ENCODE assay signal across 33 cellular contexts in the genomic region with DNA sequence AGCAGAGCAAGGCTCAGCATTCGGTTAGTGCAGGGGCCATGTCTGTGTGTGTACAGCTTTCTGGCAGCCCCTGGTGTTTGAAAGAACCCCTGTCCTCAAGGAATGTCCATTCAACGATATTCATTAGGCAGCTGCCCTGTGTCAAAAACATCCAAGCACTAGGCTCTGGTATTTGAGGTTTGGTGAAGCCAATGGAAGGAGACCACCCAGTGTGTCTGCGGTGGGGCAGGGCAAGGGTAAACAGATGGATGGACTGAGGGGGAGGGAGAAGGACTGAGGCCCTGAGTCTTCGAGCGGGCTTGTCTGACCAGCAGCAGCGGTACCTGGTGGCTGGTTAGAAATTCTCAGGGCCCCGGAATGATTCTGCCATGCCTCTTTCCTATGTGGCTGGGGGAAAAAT.
"Had no signal": no experiment of that assay in that cellular context is flagged by ENCODE, and none has a peak within 500 bp of the region (broad histone marks: within the 10 kb centered on the region; RNA-seq: fewer than 3 reads in every experiment).

No MANE protein-coding gene starts in this region.

- H3K27ac Mint-ChIP-seq: activated B cell treated with CpG ODN at 0.5 μM for 24 hours; activated CD4-positive, alpha-beta memory T cell treated with anti-CD3 and anti-CD28 coated beads for 36 hours; activated naive CD4-positive, alpha-beta T cell treated with anti-CD3 and anti-CD28 coated beads for 36 hours; activated naive CD4-positive, alpha-beta T cell treated with anti-CD3 and anti-CD28 coated beads, Interleukin-2, amount 50 U/mL, for 72 hours; activated T-helper 1 cell treated with anti-CD3 and anti-CD28 coated beads, Interleukin-12 subunit alpha, Interleukin-12 subunit beta, Interleukin-2, Interleukin-4 antibody, amounts not matched to agents 30 ng/mL and 10 ng/mL and 1 ng/mL, durations not matched to agents 14 hours and 24 hours and 36 hours had no signal

- H3K36me3 Mint-ChIP-seq: activated CD4-positive, alpha-beta memory T cell treated with anti-CD3 and anti-CD28 coated beads for 36 hours; activated naive CD4-positive, alpha-beta T cell treated with anti-CD3 and anti-CD28 coated beads, Interleukin-2, amount 50 U/mL, for 72 hours; brain had no signal

- H3K4me1 ChIP-seq: adrenal gland had no signal

- H3K9ac ChIP-seq: KMS-11 had no signal

- ATAC-seq: activated naive CD4-positive, alpha-beta T cell treated with anti-CD3 and anti-CD28 coated beads, Interleukin-2, amount 50 U/mL, for 72 hours; activated T-cell treated with anti-CD3 and anti-CD28 coated beads, Interleukin-2, amount 50 U/mL, for 4 hours had no signal

- H3K4me3 ChIP-seq: adrenal gland, SK-N-MC had no signal

- H3K4me2 ChIP-seq: KMS-11 had no signal

- H3K9me3 ChIP-seq: adrenal gland had no signal

- FAIRE-seq: bronchial epithelial cell, TTC549 had no signal

- H3K27me3 ChIP-seq: adrenal gland had no signal

- H3K4me1 Mint-ChIP-seq: activated B cell treated with CpG ODN at 0.5 μM for 24 hours had no signal

- DNase-seq: activated B cell treated with CpG ODN at 0.5 μM for 24 hours; activated CD4-positive, alpha-beta memory T cell treated with anti-CD3 and anti-CD28 coated beads for 36 hours; activated CD4-positive, alpha-beta T cell treated with anti-CD3 and anti-CD28 coated beads for 4 hours; activated CD4-positive, alpha-beta T cell treated with anti-CD3 and anti-CD28 coated beads, Interleukin-2, amount 50 U/mL, for 1 hour; activated CD4-positive, CD25-positive, alpha-beta regulatory T cell treated with anti-CD3 and anti-CD28 coated beads, Interleukin-2, amount 50 U/mL, for 72 hours; activated CD8-positive, alpha-beta memory T cell treated with anti-CD3 and anti-CD28 coated beads, Interleukin-2, amount 50 U/mL, for 4 hours; activated gamma-delta T cell treated with Interleukin-2 at 50 U/mL for 16 hours; activated naive CD4-positive, alpha-beta T cell treated with anti-CD3 and anti-CD28 coated beads for 36 hours; activated T-cell treated with anti-CD3 and anti-CD28 coated beads for 4 hours; activated T-cell treated with anti-CD3 and anti-CD28 coated beads, Interleukin-2, amount 50 U/mL, for 4 hours; adrenal gland; caudate nucleus; cerebellar nuclear complex; MM.1S; MV-4-11; NCI-H1092; NCI-H146; NCI-H187; NCI-H2029 treated with DMSO at 0.1 percent for 48 hours; NCI-H2107; NCI-H2171; NCI-H510A; NCI-H748 treated with DMSO at 0.1 percent for 48 hours; NK-92 treated with Interleukin-12 subunit alpha and Interleukin-12 subunit beta, amount 100 ng/mL, for 24 hours; OCI-M1; Right ventricle myocardium superior had no signal

- H3K27ac ChIP-seq: adrenal gland, KMS-11 had no signal

- H3K36me3 ChIP-seq: adrenal gland had no signal

- H3K4me3 Mint-ChIP-seq: activated B cell treated with CpG ODN at 0.5 μM for 24 hours; activated CD4-positive, alpha-beta memory T cell treated with anti-CD3 and anti-CD28 coated beads for 36 hours; activated naive CD4-positive, alpha-beta T cell treated with anti-CD3 and anti-CD28 coated beads for 36 hours; activated T-cell treated with anti-CD3 and anti-CD28 coated beads, Interleukin-2, amount 50 U/mL, for 4 hours; activated T-helper 1 cell treated with anti-CD3 and anti-CD28 coated beads, Interleukin-12 subunit alpha, Interleukin-12 subunit beta, Interleukin-2, Interleukin-4 antibody, amounts not matched to agents 30 ng/mL and 10 ng/mL and 1 ng/mL, durations not matched to agents 14 hours and 24 hours and 36 hours; brain had no signal

- H3K9me3 Mint-ChIP-seq: activated B cell treated with CpG ODN at 0.5 μM for 24 hours; activated CD4-positive, alpha-beta memory T cell treated with anti-CD3 and anti-CD28 coated beads for 36 hours; activated naive CD4-positive, alpha-beta T cell treated with anti-CD3 and anti-CD28 coated beads for 36 hours; activated naive CD4-positive, alpha-beta T cell treated with anti-CD3 and anti-CD28 coated beads, Interleukin-2, amount 50 U/mL, for 72 hours; activated T-cell treated with anti-CD3 and anti-CD28 coated beads, Interleukin-2, amount 50 U/mL, for 4 hours; activated T-helper 1 cell treated with anti-CD3 and anti-CD28 coated beads, Interleukin-12 subunit alpha, Interleukin-12 subunit beta, Interleukin-2, Interleukin-4 antibody, amounts not matched to agents 30 ng/mL and 10 ng/mL and 1 ng/mL, durations not matched to agents 14 hours and 24 hours and 36 hours had no signal
